In genomic region chr17:51258756-51259573, GRCh38 we compare ENCODE assay signal across 1 cellular context.
A peak's percentile ranks its signal among the peaks of the same experiment; 100 is the strongest.
TF ChIP-seq lines count a peak whose summit lies in the region.

No MANE protein-coding gene starts in this region.

TF ChIP-seq in HCT116, 20 proteins besides CTCF, POLR2A, EP300 and RAD21 (continued from another document):
- TF ChIP-seq ZBTB33 (IDR thresholded peaks at IDR 0.05; ENCODE audit: extremely low read depth, insufficient replicate concordance, low read length), result no peak
- TF ChIP-seq FOSL1 (IDR thresholded peaks at IDR 0.05; ENCODE audit: low read depth), result no peak
- no peak for TF ChIP-seq YY1 (IDR thresholded peaks at IDR 0.05; ENCODE audit: extremely low read depth, insufficient replicate concordance, low read depth, low read length)
- TF ChIP-seq MAX (IDR thresholded peaks at IDR 0.05), result peak; percentile 96
- no peak for TF ChIP-seq EZH2 (IDR thresholded peaks at IDR 0.05)
